In the genomic region with DNA sequence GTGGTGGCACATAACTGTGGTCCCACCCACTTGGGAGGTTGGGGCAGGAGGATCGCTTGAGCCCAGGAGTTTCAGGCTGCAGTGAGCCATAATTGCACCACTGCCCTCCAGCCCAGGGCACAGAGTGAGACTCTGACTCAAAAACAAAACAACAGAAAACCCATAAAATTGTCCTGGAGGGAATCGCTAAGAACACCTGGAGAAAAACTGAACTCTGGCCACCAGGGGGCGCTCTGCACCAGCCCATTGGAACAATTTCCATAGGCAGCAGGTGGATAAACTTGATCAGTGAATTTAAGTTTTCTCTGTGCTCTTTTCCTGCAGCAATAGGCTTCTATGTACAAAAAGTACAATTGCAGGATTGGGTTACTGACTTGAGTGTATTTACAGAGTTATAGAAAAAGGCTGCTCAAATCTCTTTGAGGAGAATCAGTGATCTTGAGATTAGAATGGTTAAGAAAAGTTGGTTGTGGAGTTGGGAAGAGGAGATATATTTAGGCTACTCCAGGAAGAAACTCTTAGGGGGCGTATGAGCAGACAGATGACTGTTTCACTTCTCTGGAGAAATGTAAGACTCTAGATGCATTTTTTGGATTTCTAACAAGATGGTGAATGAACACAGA, we compare ENCODE assay signal across 8 cellular contexts.
A peak's percentile ranks its signal among the peaks of the same experiment; 100 is the strongest.
DNase-seq lines count a peak whose midpoint lies in the region; ATAC-seq and TF ChIP-seq lines count a peak whose summit lies in the region.

No MANE protein-coding gene starts in this region.

- H3K4me1 Mint-ChIP-seq in GM23338: peaks cover 2% of the 10 kb centered on the region; the same call in 1 of the 3 replicates
- H3K4me1 Mint-ChIP-seq in activated CD4-positive, alpha-beta memory T cell treated with anti-CD3 and anti-CD28 coated beads for 36 hours (ENCODE audit: low read depth): no peaks in the 10 kb centered on the region
- H3K4me1 Mint-ChIP-seq in endodermal cell: no peaks in the 10 kb centered on the region

- no peaks in the 10 kb centered on the region for H3K27me3 Mint-ChIP-seq in GM23338 (ENCODE audit: insufficient read depth, low read depth, poor library complexity)
- H3K27me3 Mint-ChIP-seq in activated CD4-positive, alpha-beta memory T cell treated with anti-CD3 and anti-CD28 coated beads for 36 hours: no peaks in the 10 kb centered on the region
- no peaks in the 10 kb centered on the region for H3K27me3 Mint-ChIP-seq in endodermal cell (ENCODE audit: insufficient read depth)

- H3K36me3 ChIP-seq in GM23338 (ENCODE audit: insufficient read depth) (no peaks in the 10 kb centered on the region), endodermal cell (ENCODE audit: control insufficient read depth, insufficient read depth, low read length) (no peaks in the 10 kb centered on the region)

- H3K9me3 Mint-ChIP-seq in GM23338: peaks cover 18% of the 10 kb centered on the region
- peaks cover 5% of the 10 kb centered on the region for H3K9me3 Mint-ChIP-seq in activated CD4-positive, alpha-beta memory T cell treated with anti-CD3 and anti-CD28 coated beads for 36 hours
- H3K9me3 Mint-ChIP-seq in endodermal cell: peaks cover 21% of the 10 kb centered on the region

- H3K4me3 Mint-ChIP-seq in GM23338 (no peak overlapping the region), endodermal cell (no peak overlapping the region)
- H3K4me3 Mint-ChIP-seq in activated CD4-positive, alpha-beta memory T cell treated with anti-CD3 and anti-CD28 coated beads for 36 hours: no peak overlapping the region

- H3K4me2 ChIP-seq in GM23338: peak overlapping the region; percentile 0; the same call in 1 of the 2 replicates

- CTCF ChIA-PET in activated CD4-positive, alpha-beta memory T cell treated with anti-CD3 and anti-CD28 coated beads for 36 hours (lab: Charles Lee): interaction anchor here (0.8 to 1.3 kb wide), 5 partner anchors 28 to 879 kb away, joined by 3 to 5 read pairs (median 4); no protein-coding TSS in a partner anchor

- peaks cover 15% of the 10 kb centered on the region for H3K9me3 ChIP-seq in endodermal cell (ENCODE audit: control insufficient read depth, low read length)

- intact Hi-C loops in activated CD4-positive, alpha-beta memory T cell treated with anti-CD3 and anti-CD28 coated beads for 36 hours (cut with micrococcal nuclease): loop anchor here (1.0 kb wide), 1 partner anchor 876 kb away; no protein-coding TSS in a partner anchor

- peaks cover 40% of the 10 kb centered on the region for H3K36me3 Mint-ChIP-seq in GM23338 (ENCODE audit: low read depth)
- H3K36me3 Mint-ChIP-seq in activated CD4-positive, alpha-beta memory T cell treated with anti-CD3 and anti-CD28 coated beads for 36 hours: no peaks in the 10 kb centered on the region
- H3K36me3 Mint-ChIP-seq in endodermal cell (ENCODE audit: low read depth): peaks cover 4% of the 10 kb centered on the region

- 19 to 26% methylated on average over 4 of the region's 4 CpGs for WGBS in endodermal cell (ENCODE audit: insufficient coverage in 1 of 2, insufficient read length in 1 of 2), 2 experiments

- ATAC-seq in GM23338: peak; percentile 70
- no peak for ATAC-seq in HG03460 (IDR thresholded peaks at IDR 0.05; ENCODE audit: unreplicated experiment)

- no peaks in the 10 kb centered on the region for H3K79me2 ChIP-seq in GM23338 (replicated peaks; ENCODE audit: insufficient read depth)

- peak overlapping the region; percentile 45; the same call in 1 of the 2 replicates for H2AFZ ChIP-seq in GM23338

- POLR2A ChIA-PET in activated CD4-positive, alpha-beta memory T cell treated with anti-CD3 and anti-CD28 coated beads for 36 hours (lab: Charles Lee): no interaction called here

- H3K4me3 ChIP-seq in AG10803 (ENCODE audit: low read length) (no peak overlapping the region), GM23338 (no peak overlapping the region), endodermal cell (ENCODE audit: low read length) (no peak overlapping the region)

- H3F3A ChIP-seq in GM23338 (replicated peaks; ENCODE audit: low read depth): no peaks in the 10 kb centered on the region

- H3K9me2 ChIP-seq in GM23338 (ENCODE audit: insufficient read depth): peaks cover 8% of the 10 kb centered on the region; the same call in 1 of the 2 replicates

- TF ChIP-seq CTCF in AG10803 (conservative IDR thresholded peaks at IDR 0.05; ENCODE audit: low read length): peak; percentile 91
- peak; percentile 91 to 98 for TF ChIP-seq CTCF in GM23338 (conservative IDR thresholded peaks at IDR 0.05; ENCODE audit: low read depth in 2 of 2)
- peak; percentile 100 for TF ChIP-seq CTCF in endodermal cell (conservative IDR thresholded peaks at IDR 0.05)

- no peaks in the 10 kb centered on the region for H4K20me1 ChIP-seq in GM23338 (replicated peaks; ENCODE audit: insufficient read depth)

- H3K27ac Mint-ChIP-seq in GM23338 (no peak overlapping the region), endodermal cell (no peak overlapping the region)
- no peak overlapping the region for H3K27ac Mint-ChIP-seq in activated CD4-positive, alpha-beta memory T cell treated with anti-CD3 and anti-CD28 coated beads for 36 hours

- DNase-seq in AG10803 (ENCODE audit: low read depth) (peak; percentile 50), GM23338 (ENCODE audit: low spot score) (peak; percentile 92), NCI-H524 treated with DMSO at 0.1 percent for 48 hours (lab: John Stamatoyannopoulos, UW) (peak; percentile 11), endodermal cell (peak; percentile 99), middle frontal gyrus (ENCODE audit: extremely low spot score, low spot score) (peak; percentile 69)
- DNase-seq in activated CD4-positive, alpha-beta memory T cell treated with anti-CD3 and anti-CD28 coated beads for 36 hours: peak; percentile 71
- peak; percentile 85 for DNase-seq in stimulated activated CD8-positive, alpha-beta memory T cell treated with anti-CD3 and anti-CD28 coated beads, Interleukin-4, amount 100 ng/mL, for 48 hours

- H3K27ac ChIP-seq in GM23338 (ENCODE audit: low read depth) (peak overlapping the region; percentile 24; the same call in 1 of the 2 replicates), endodermal cell (ENCODE audit: low read depth, low read length) (no peak overlapping the region)

- H3K9ac ChIP-seq in endodermal cell (ENCODE audit: extremely low read depth, low read length, poor library complexity, severe bottlenecking): no peak overlapping the region

- peaks cover 6% of the 10 kb centered on the region for H3K4me1 ChIP-seq in GM23338 (ENCODE audit: insufficient read depth)
- no peaks in the 10 kb centered on the region for H3K4me1 ChIP-seq in endodermal cell (ENCODE audit: control insufficient read depth, insufficient read depth, low read length)

- H3K27me3 ChIP-seq in GM23338 (ENCODE audit: insufficient read depth) (no peaks in the 10 kb centered on the region), endodermal cell (ENCODE audit: control insufficient read depth, insufficient read depth, low read length, poor library complexity, severe bottlenecking) (no peaks in the 10 kb centered on the region)

TF ChIP-seq in GM23338, 12 proteins besides CTCF, POLR2A, EP300 and RAD21:
- TF ChIP-seq ZNF331 (CRISPR knock-in tag; IDR thresholded peaks at IDR 0.05; ENCODE audit: low read depth): no peak
- TF ChIP-seq, protein P1, sequence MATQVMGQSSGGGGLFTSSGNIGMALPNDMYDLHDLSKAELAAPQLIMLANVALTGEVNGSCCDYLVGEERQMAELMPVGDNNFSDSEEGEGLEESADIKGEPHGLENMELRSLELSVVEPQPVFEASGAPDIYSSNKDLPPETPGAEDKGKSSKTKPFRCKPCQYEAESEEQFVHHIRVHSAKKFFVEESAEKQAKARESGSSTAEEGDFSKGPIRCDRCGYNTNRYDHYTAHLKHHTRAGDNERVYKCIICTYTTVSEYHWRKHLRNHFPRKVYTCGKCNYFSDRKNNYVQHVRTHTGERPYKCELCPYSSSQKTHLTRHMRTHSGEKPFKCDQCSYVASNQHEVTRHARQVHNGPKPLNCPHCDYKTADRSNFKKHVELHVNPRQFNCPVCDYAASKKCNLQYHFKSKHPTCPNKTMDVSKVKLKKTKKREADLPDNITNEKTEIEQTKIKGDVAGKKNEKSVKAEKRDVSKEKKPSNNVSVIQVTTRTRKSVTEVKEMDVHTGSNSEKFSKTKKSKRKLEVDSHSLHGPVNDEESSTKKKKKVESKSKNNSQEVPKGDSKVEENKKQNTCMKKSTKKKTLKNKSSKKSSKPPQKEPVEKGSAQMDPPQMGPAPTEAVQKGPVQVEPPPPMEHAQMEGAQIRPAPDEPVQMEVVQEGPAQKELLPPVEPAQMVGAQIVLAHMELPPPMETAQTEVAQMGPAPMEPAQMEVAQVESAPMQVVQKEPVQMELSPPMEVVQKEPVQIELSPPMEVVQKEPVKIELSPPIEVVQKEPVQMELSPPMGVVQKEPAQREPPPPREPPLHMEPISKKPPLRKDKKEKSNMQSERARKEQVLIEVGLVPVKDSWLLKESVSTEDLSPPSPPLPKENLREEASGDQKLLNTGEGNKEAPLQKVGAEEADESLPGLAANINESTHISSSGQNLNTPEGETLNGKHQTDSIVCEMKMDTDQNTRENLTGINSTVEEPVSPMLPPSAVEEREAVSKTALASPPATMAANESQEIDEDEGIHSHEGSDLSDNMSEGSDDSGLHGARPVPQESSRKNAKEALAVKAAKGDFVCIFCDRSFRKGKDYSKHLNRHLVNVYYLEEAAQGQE (IDR thresholded peaks at IDR 0.05; ENCODE audit: unreplicated experiment): no peak
- TF ChIP-seq EZH2 (IDR thresholded peaks at IDR 0.05; ENCODE audit: low read depth, unreplicated experiment): no peak
- no peak for TF ChIP-seq POLR2AphosphoS5 (IDR thresholded peaks at IDR 0.05; ENCODE audit: low read depth)

Comparison
In these comparisons a context has a peak if more than half of its experiments do, and no peak if none do; other contexts are left out.
1. DNase-seq: peak in every context shown above with its lines; median percentile 99 in endodermal cell; 92 in GM23338; 85 in stimulated activated CD8-positive, alpha-beta memory T cell treated with anti-CD3 and anti-CD28 coated beads, Interleukin-4, amount 100 ng/mL, for 48 hours; 71 in activated CD4-positive, alpha-beta memory T cell treated with anti-CD3 and anti-CD28 coated beads for 36 hours; 69 in middle frontal gyrus; 50 in AG10803; 11 in NCI-H524 treated with DMSO at 0.1 percent for 48 hours.